ENCODE assay signal across 25 cellular contexts in the genomic region with DNA sequence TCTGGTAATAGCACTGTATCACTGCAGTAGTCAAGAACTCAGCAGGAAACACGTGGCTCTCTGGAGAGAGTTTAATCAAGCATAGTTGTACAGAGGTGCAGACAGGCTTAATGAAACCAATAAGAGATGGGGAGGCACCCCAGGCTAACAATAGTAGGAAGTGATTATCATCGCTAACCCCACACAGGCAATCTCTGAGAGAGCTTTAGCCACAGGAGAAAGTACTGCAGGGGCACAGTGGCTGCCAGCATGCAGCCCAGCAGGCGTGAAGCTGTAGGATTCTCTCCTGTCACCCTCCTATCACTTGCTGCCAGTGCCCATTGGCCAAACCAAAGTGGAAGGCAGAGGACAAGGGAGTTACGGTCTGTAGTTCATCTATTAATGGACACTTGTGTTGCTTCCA.
DNase-seq lines count a peak whose midpoint lies in the region; ATAC-seq, FAIRE-seq and TF ChIP-seq lines count a peak whose summit lies in the region.
"Had no signal": no experiment of that assay in that cellular context is flagged by ENCODE, and none has a peak within 500 bp of the region (broad histone marks: within the 10 kb centered on the region; RNA-seq: fewer than 3 reads in every experiment).

No MANE protein-coding gene starts in this region.

- H3K27ac ChIP-seq in BLaER1 (no peak overlapping the region), right atrium auricular region (peak overlapping the region; percentile 37 to 71)
- H3K27ac ChIP-seq: neutrophil, VCaP had no signal

- TF ChIP-seq CTCF in right atrium auricular region (IDR thresholded peaks at IDR 0.05): no peak
- no peak for TF ChIP-seq CTCF in omental fat pad (IDR thresholded peaks at IDR 0.05)

- TF ChIP-seq POLR2A in GM12892 (IDR thresholded peaks at IDR 0.05; ENCODE audit: low read depth, low read length): no peak

- no peak overlapping the region for H3K9ac ChIP-seq in BLaER1

- no peaks in the 10 kb centered on the region for H3K9me3 ChIP-seq in BLaER1
- H3K9me3 ChIP-seq in right atrium auricular region: no peaks in the 10 kb centered on the region
- H3K9me3 ChIP-seq: neutrophil had no signal

- H3K4me2 ChIP-seq in BLaER1: peak overlapping the region; percentile 17; the same call in 1 of the 2 replicates

- intact Hi-C loops in activated naive CD4-positive, alpha-beta T cell treated with anti-CD3 and anti-CD28 coated beads for 36 hours (cut with micrococcal nuclease): loop anchor here (5.0 kb wide), 1 partner anchor 121 kb away; no protein-coding TSS in a partner anchor

- H3K36me3 ChIP-seq in BLaER1 (no peaks in the 10 kb centered on the region), right atrium auricular region (no peaks in the 10 kb centered on the region)
- H3K36me3 ChIP-seq: neutrophil had no signal

- peaks cover 30% of the 10 kb centered on the region for H3K4me1 ChIP-seq in BLaER1
- peaks cover 0 to 18% of the 10 kb centered on the region in 2 donors for H3K4me1 ChIP-seq in right atrium auricular region

- H3K27me3 Mint-ChIP-seq in activated naive CD4-positive, alpha-beta T cell treated with anti-CD3 and anti-CD28 coated beads for 36 hours (ENCODE audit: low read depth): peaks cover 12% of the 10 kb centered on the region

- H3K36me3 Mint-ChIP-seq in activated naive CD4-positive, alpha-beta T cell treated with anti-CD3 and anti-CD28 coated beads for 36 hours (ENCODE audit: low read depth): no peaks in the 10 kb centered on the region
- H3K36me3 Mint-ChIP-seq: activated CD4-positive, alpha-beta memory T cell treated with anti-CD3 and anti-CD28 coated beads for 36 hours; activated naive CD4-positive, alpha-beta T cell treated with anti-CD3 and anti-CD28 coated beads, Interleukin-2, amount 50 U/mL, for 24 hours; CD4-positive, alpha-beta memory T cell had no signal

- H3K4me1 Mint-ChIP-seq in activated naive CD4-positive, alpha-beta T cell treated with anti-CD3 and anti-CD28 coated beads for 36 hours (ENCODE audit: low read depth): peaks cover 6% of the 10 kb centered on the region

- H3K9me3 Mint-ChIP-seq in activated naive CD4-positive, alpha-beta T cell treated with anti-CD3 and anti-CD28 coated beads for 36 hours: no peaks in the 10 kb centered on the region
- H3K9me3 Mint-ChIP-seq: activated CD4-positive, alpha-beta memory T cell treated with anti-CD3 and anti-CD28 coated beads for 36 hours; activated naive CD4-positive, alpha-beta T cell treated with anti-CD3 and anti-CD28 coated beads, Interleukin-2, amount 50 U/mL, for 24 hours; CD4-positive, alpha-beta memory T cell; T-helper 1 cell treated with Interleukin-12 subunit alpha and Interleukin-12 subunit beta and Interleukin-4 antibody, amounts not matched to agents 30 μg/mL and 1 μg/mL, for 36 hours had no signal

- no peak overlapping the region for H3K4me3 Mint-ChIP-seq in activated naive CD4-positive, alpha-beta T cell treated with anti-CD3 and anti-CD28 coated beads for 36 hours
- H3K4me3 Mint-ChIP-seq: activated CD4-positive, alpha-beta memory T cell treated with anti-CD3 and anti-CD28 coated beads for 36 hours; activated naive CD4-positive, alpha-beta T cell treated with anti-CD3 and anti-CD28 coated beads, Interleukin-2, amount 50 U/mL, for 24 hours; CD4-positive, alpha-beta memory T cell; HFFc6; T-helper 1 cell treated with Interleukin-12 subunit alpha and Interleukin-12 subunit beta and Interleukin-4 antibody, amounts not matched to agents 30 μg/mL and 1 μg/mL, for 36 hours had no signal

- ATAC-seq in GM19395 (IDR thresholded peaks at IDR 0.05; ENCODE audit: unreplicated experiment) (peak; percentile 57), GM19455 (IDR thresholded peaks at IDR 0.05; ENCODE audit: unreplicated experiment) (no peak), omental fat pad (ENCODE audit: low FRiP score) (no peak)

- no peak overlapping the region for H3K27ac Mint-ChIP-seq in activated naive CD4-positive, alpha-beta T cell treated with anti-CD3 and anti-CD28 coated beads for 36 hours
- H3K27ac Mint-ChIP-seq: activated CD4-positive, alpha-beta memory T cell treated with anti-CD3 and anti-CD28 coated beads for 36 hours; activated naive CD4-positive, alpha-beta T cell treated with anti-CD3 and anti-CD28 coated beads, Interleukin-2, amount 50 U/mL, for 24 hours; CD4-positive, alpha-beta memory T cell; HFFc6; T-helper 1 cell treated with Interleukin-12 subunit alpha and Interleukin-12 subunit beta and Interleukin-4 antibody, amounts not matched to agents 30 μg/mL and 1 μg/mL, for 36 hours had no signal

- DNase-seq in NCI-H69 (lab: John Stamatoyannopoulos, UW) (peak; percentile 86), right atrium auricular region (ENCODE audit: low spot score) (no peak), omental fat pad (ENCODE audit: low spot score) (no peak), GM12892 (ENCODE audit: insufficient read length) (no peak)
- no peak for DNase-seq in activated naive CD4-positive, alpha-beta T cell treated with anti-CD3 and anti-CD28 coated beads for 36 hours
- DNase-seq: activated CD4-positive, alpha-beta memory T cell treated with anti-CD3 and anti-CD28 coated beads for 36 hours; activated T-cell treated with anti-CD3 and anti-CD28 coated beads, Interleukin-2, amount 50 U/mL, for 1 hour; CD4-positive, alpha-beta memory T cell; DND-41; foreskin fibroblast; HFFc6; NCI-H1694 treated with DMSO at 0.1 percent for 48 hours; NCI-H510A treated with DMSO at 0.1 percent for 48 hours; OCI-M1; SIG-M5; stimulated activated CD4-positive, alpha-beta T cell treated with anti-CD3 and anti-CD28 coated beads, Interleukin-15, amount 100 ng/mL, for 24 hours; stimulated activated naive CD4-positive, alpha-beta T cell treated with Interleukin-2 at 50 U/mL for 16 hours; trophoblast cell had no signal

- no peak for FAIRE-seq in GM12892 (lab: Jason Lieb, UNC)

- no peak overlapping the region for H3K4me3 ChIP-seq in BLaER1
- H3K4me3 ChIP-seq in right atrium auricular region: no peak overlapping the region

- H3K27me3 ChIP-seq in BLaER1 (no peaks in the 10 kb centered on the region), right atrium auricular region (no peaks in the 10 kb centered on the region)
- H3K27me3 ChIP-seq: neutrophil had no signal

- CTCF ChIA-PET in activated naive CD4-positive, alpha-beta T cell treated with anti-CD3 and anti-CD28 coated beads for 36 hours (lab: Charles Lee): no interaction called here

- no peaks in the 10 kb centered on the region for H4K20me1 ChIP-seq in BLaER1
